In genomic region chr9:100933656-100934055, GRCh38 we compare ENCODE assay signal across 25 cellular contexts.
DNase-seq lines count a peak whose midpoint lies in the region; ATAC-seq and TF ChIP-seq lines count a peak whose summit lies in the region.
"Had no signal": no experiment of that assay in that cellular context is flagged by ENCODE, and none has a peak within 500 bp of the region (broad histone marks: within the 10 kb centered on the region; RNA-seq: fewer than 3 reads in every experiment).

No MANE protein-coding gene starts in this region.

- no peak for TF ChIP-seq CTCF in astrocyte of the spinal cord (IDR thresholded peaks at IDR 0.05; ENCODE audit: low read depth, low read length)
- no peak for TF ChIP-seq CTCF in esophagus muscularis mucosa (IDR thresholded peaks at IDR 0.05)

- H3K4me3 ChIP-seq in astrocyte of the spinal cord (ENCODE audit: low read depth, low read length) (no peak overlapping the region), esophagus muscularis mucosa (no peak overlapping the region)
- H3K4me3 ChIP-seq: cardiac muscle cell, gastrocnemius medialis, GM12878, testis had no signal

- DNase-seq in EL (peak; percentile 45), M059J (ENCODE audit: low read depth) (peak; percentile 39), astrocyte of the spinal cord (ENCODE audit: low read depth, low spot score) (peak; percentile 4), iris pigment epithelial cell (ENCODE audit: low read depth) (peak; percentile 22), HCEC 1CT (no peak), esophagus muscularis mucosa (ENCODE audit: extremely low spot score) (no peak)
- DNase-seq: activated CD8-positive, alpha-beta memory T cell treated with anti-CD3 and anti-CD28 coated beads, Interleukin-2, amount 50 U/mL, for 48 hours; CD4-positive, CD25-positive, alpha-beta regulatory T cell; gastrocnemius medialis; kidney; NCI-H1417; NCI-H510A treated with DMSO at 0.1 percent for 48 hours; NK-92 treated with Interleukin-12 subunit alpha and Interleukin-12 subunit beta, amount 100 ng/mL, for 24 hours; nucleus accumbens; RPMI8226; SK-N-SH; stimulated activated CD4-positive, alpha-beta T cell treated with anti-CD3 and anti-CD28 coated beads, Interleukin-2, amount 100 ng/mL, for 48 hours; stimulated activated naive CD4-positive, alpha-beta T cell; testis; WERI-Rb-1 had no signal

- peaks cover 0 to 6% (median 2%) of the 10 kb centered on the region in 4 donors for H3K9me3 ChIP-seq in esophagus muscularis mucosa
- H3K9me3 ChIP-seq: gastrocnemius medialis, SK-N-SH, testis had no signal

- ATAC-seq in HG02938 (IDR thresholded peaks at IDR 0.05; ENCODE audit: unreplicated experiment) (no peak), HG03442 (IDR thresholded peaks at IDR 0.05; ENCODE audit: unreplicated experiment) (no peak)
- ATAC-seq: gastrocnemius medialis, GM12878, HepG2 had no signal

- no peaks in the 10 kb centered on the region for H3K27me3 ChIP-seq in esophagus muscularis mucosa
- H3K27me3 ChIP-seq: cardiac muscle cell, gastrocnemius medialis, testis had no signal

- no peaks in the 10 kb centered on the region for H3K36me3 ChIP-seq in esophagus muscularis mucosa
- H3K36me3 ChIP-seq: cardiac muscle cell, gastrocnemius medialis, WERI-Rb-1 had no signal

- no peaks in the 10 kb centered on the region for H3K4me1 ChIP-seq in esophagus muscularis mucosa
- H3K4me1 ChIP-seq: gastrocnemius medialis, testis had no signal

- no peak for TF ChIP-seq POLR2A in esophagus muscularis mucosa (IDR thresholded peaks at IDR 0.05; ENCODE audit: low read depth)

- intact Hi-C loops in esophagus muscularis mucosa (cut with DNase I) = no loop called here

- in situ Hi-C loops in astrocyte of the spinal cord (cut with HindIII; ENCODE audit: low sequenced_read_pairs) = no loop called here

- TF ChIP-seq EP300 in esophagus muscularis mucosa (IDR thresholded peaks at IDR 0.05) = no peak

- no peak overlapping the region for H3K27ac ChIP-seq in esophagus muscularis mucosa (replicated peaks in 1 of 4)
- H3K27ac ChIP-seq: cardiac muscle cell, gastrocnemius medialis, testis, WERI-Rb-1 had no signal

- 80% methylated on average over 2 of the region's 2 CpGs for WGBS in esophagus muscularis mucosa

Comparison
In these comparisons a context has a peak if more than half of its experiments do, and no peak if none do; other contexts are left out.
1. DNase-seq: peak in EL (single experiment), M059J (single experiment), astrocyte of the spinal cord (single experiment) and iris pigment epithelial cell (single experiment); none in HCEC 1CT (single experiment) and esophagus muscularis mucosa (single experiment).